Comparison of ENCODE assay signal across 19 cellular contexts in genomic region chr1:200895448-200895799, GRCh38. TPM values are rescaled to one million over a fixed set of nuclear protein-coding genes. Genes with fewer than 3 reads are reported as not detected.
DNase-seq lines count a peak whose midpoint lies in the region; ATAC-seq, FAIRE-seq and TF ChIP-seq lines count a peak whose summit lies in the region.
"Had no signal": no experiment of that assay in that cellular context is flagged by ENCODE, and none has a peak within 500 bp of the region (broad histone marks: within the 10 kb centered on the region; RNA-seq: fewer than 3 reads in every experiment).

No MANE protein-coding gene starts in this region.

- H3K79me1 ChIP-seq in H1 (ENCODE audit: low read depth, low read length) (peaks cover 25% of the 10 kb centered on the region), mesenchymal stem cell (replicated peaks; ENCODE audit: low read length, poor library complexity, severe bottlenecking) (peaks cover 27% of the 10 kb centered on the region)

- DNase-seq in H1 (ENCODE audit: low read depth in 1 of 2, low spot score in 2 of 2) (no peak), mesenchymal stem cell (no peak), type B pancreatic cell (ENCODE audit: extremely low spot score, unreplicated experiment) (no peak), Right ventricle myocardium superior (no peak), NCI-H526 (lab: John Stamatoyannopoulos, UW) (no peak)
- DNase-seq: amygdala, DMS79, hippocampal formation, NCI-H187 treated with DMSO at 0.1 percent for 48 hours, NCI-H748 treated with DMSO at 0.1 percent for 48 hours, SHP77, T-helper 9 cell had no signal

- peak overlapping the region; percentile 97 for H3K27ac Mint-ChIP-seq in type B pancreatic cell
- H3K27ac Mint-ChIP-seq: activated T-helper 1 cell treated with anti-CD3 and anti-CD28 coated beads, Interleukin-12 subunit alpha, Interleukin-12 subunit beta, Interleukin-2, Interleukin-4 antibody, amounts not matched to agents 30 ng/mL and 10 ng/mL and 1 ng/mL, durations not matched to agents 14 hours and 24 hours and 36 hours had no signal

- POLR2A ChIA-PET in H1 (lab: Charles Lee; ENCODE audit: partially characterized antibody), result interaction anchor here (0.9 to 11.2 kb wide), 6 partner anchors 11 to 128 kb away, joined by 4 to 208 read pairs (median 18); partner anchors contain the start of genes GPR25 and KIF21B

- H3K36me3 ChIP-seq in HUES64 (ENCODE audit: insufficient read depth, low read length) (peaks cover 32% of the 10 kb centered on the region), H1 (ENCODE audit: control insufficient read depth in 2 of 4, insufficient read depth in 4 of 4, low read length in 3 of 4) (peaks cover 4 to 27% (median 16%) of the 10 kb centered on the region in 4 experiments; a peak in 7 of 8 replicates), mesenchymal stem cell (ENCODE audit: control insufficient read depth in 1 of 2, insufficient read depth in 2 of 2, low read depth in 1 of 2, low read length in 2 of 2) (peaks cover 0 to 21% of the 10 kb centered on the region in 2 experiments)
- H3K36me3 ChIP-seq: BLaER1 had no signal

- H3K14ac ChIP-seq in H1 (ENCODE audit: insufficient read length) (no peak overlapping the region), mesenchymal stem cell (ENCODE audit: low read length in 2 of 2) (no peak overlapping the region)

- TF ChIP-seq EP300 in H1 (IDR thresholded peaks at IDR 0.05; ENCODE audit: borderline replicate concordance in 1 of 2, low read depth in 2 of 2, low read length in 2 of 2), result no peak

- peak overlapping the region; percentile 53; the same call in 1 of the 2 replicates for H2BK5ac ChIP-seq in H1 (ENCODE audit: low read depth, low read length)
- peak overlapping the region; percentile 33 for H2BK5ac ChIP-seq in mesenchymal stem cell (ENCODE audit: low read depth, low read length, poor library complexity, severe bottlenecking)

- H3K27me3 Mint-ChIP-seq in type B pancreatic cell, result peaks cover 3% of the 10 kb centered on the region

- H2BK15ac ChIP-seq in H1 (ENCODE audit: low read length) (no peak overlapping the region), mesenchymal stem cell (ENCODE audit: low read depth, poor library complexity, severe bottlenecking) (no peak overlapping the region)

- intact Hi-C loops in Right ventricle myocardium superior (cut with DNase I), result no loop called here

- no peak overlapping the region for H2BK20ac ChIP-seq in H1 (ENCODE audit: low read length)

- H3K79me2 ChIP-seq in H1 (ENCODE audit: control insufficient read depth in 1 of 2, insufficient read depth in 2 of 2, low read length in 2 of 2), result peaks cover 3 to 58% of the 10 kb centered on the region in 2 experiments

- peaks cover 9 to 17% of the 10 kb centered on the region in 2 experiments for H4K20me1 ChIP-seq in H1 (replicated peaks in 1 of 2; ENCODE audit: control insufficient read depth in 1 of 2, insufficient read depth in 2 of 2, low read length in 2 of 2)
- H4K20me1 ChIP-seq: BLaER1 had no signal

- H2BK120ac ChIP-seq in H1 (replicated peaks; ENCODE audit: low read depth, low read length), result no peak overlapping the region
- no peak overlapping the region for H2BK120ac ChIP-seq in mesenchymal stem cell (ENCODE audit: low read depth, low read length)

- 79% methylated on average over 8 of the region's 8 CpGs for WGBS in HUES64
- WGBS in H1 (ENCODE audit: extremely low coverage in 1 of 2, insufficient coverage in 1 of 2, insufficient read length in 1 of 2, insufficient replicate concordance in 2 of 2, low coverage in 1 of 2, low lambda C conversion rate in 2 of 2, missing lambda C conversion rate in 1 of 2), 2 experiments, result 88% methylated on average over 8 of the region's 8 CpGs; no CpG with 5 or more reads in 1 of the 2 experiments
- 92% methylated on average over 7 of the region's 8 CpGs for WGBS in mesenchymal stem cell

- H3K27me3 ChIP-seq in HUES64 (ENCODE audit: insufficient read depth, low read length) (no peaks in the 10 kb centered on the region), H1 (replicated peaks in 1 of 4; ENCODE audit: control insufficient read depth in 3 of 4, extremely low read depth in 1 of 4, insufficient read depth in 3 of 4, low read length in 3 of 4) (no peaks in the 10 kb centered on the region), mesenchymal stem cell (ENCODE audit: control insufficient read depth in 1 of 2, insufficient read depth in 1 of 2, low read length in 2 of 2) (peaks cover 0 to 90% of the 10 kb centered on the region in 2 experiments)

- H3K23me2 ChIP-seq in H1 (ENCODE audit: low read depth, low read length), result peaks cover 8% of the 10 kb centered on the region

- no peaks in the 10 kb centered on the region for H3K9me3 Mint-ChIP-seq in type B pancreatic cell
- H3K9me3 Mint-ChIP-seq: activated T-helper 1 cell treated with anti-CD3 and anti-CD28 coated beads, Interleukin-12 subunit alpha, Interleukin-12 subunit beta, Interleukin-2, Interleukin-4 antibody, amounts not matched to agents 30 ng/mL and 10 ng/mL and 1 ng/mL, durations not matched to agents 14 hours and 24 hours and 36 hours had no signal

- TF ChIP-seq POLR2A in H1 (IDR thresholded peaks at IDR 0.05; ENCODE audit: control extremely low read depth in 1 of 2, low read depth in 2 of 2, low read length in 2 of 2), result no peak

- no peak overlapping the region for H3K4me3 ChIP-seq in HUES64 (ENCODE audit: low read length)
- peak overlapping the region in 1 of 4 experiments; percentile 28; a peak in 2 of 8 replicates for H3K4me3 ChIP-seq in H1 (ENCODE audit: extremely low read depth in 1 of 4, insufficient read depth in 2 of 4, low read depth in 3 of 4, low read length in 4 of 4)
- no peak overlapping the region for H3K4me3 ChIP-seq in mesenchymal stem cell (ENCODE audit: insufficient read depth in 1 of 2, low read depth in 1 of 2, low read length in 2 of 2)
- H3K4me3 ChIP-seq: BLaER1, K562 had no signal

- H3K18ac ChIP-seq in H1 (ENCODE audit: extremely low read depth, low read length), result peak overlapping the region; percentile 48; the same call in 1 of the 2 replicates
- H3K18ac ChIP-seq in mesenchymal stem cell (ENCODE audit: low read depth in 1 of 2, low read length in 2 of 2), result no peak overlapping the region

- H4K5ac ChIP-seq in H1 (ENCODE audit: insufficient read length, low read depth, low read length), result no peak overlapping the region

- H3K4me3 Mint-ChIP-seq in type B pancreatic cell, result peak overlapping the region; percentile 98
- H3K4me3 Mint-ChIP-seq: activated T-helper 1 cell treated with anti-CD3 and anti-CD28 coated beads, Interleukin-12 subunit alpha, Interleukin-12 subunit beta, Interleukin-2, Interleukin-4 antibody, amounts not matched to agents 30 ng/mL and 10 ng/mL and 1 ng/mL, durations not matched to agents 14 hours and 24 hours and 36 hours had no signal

- no peak for FAIRE-seq in H1 (lab: Jason Lieb, UNC)
- FAIRE-seq: GM12892, K562 had no signal

- CTCF ChIA-PET in H1 (lab: Charles Lee; ENCODE audit: partially characterized antibody), result interaction anchor here (0.8 to 8.6 kb wide), 7 partner anchors 9 to 176 kb away, joined by 3 to 47 read pairs (median 5); no protein-coding TSS in a partner anchor

- ATAC-seq in Right ventricle myocardium superior (ENCODE audit: poor library complexity) (no peak), HG02610 (IDR thresholded peaks at IDR 0.05; ENCODE audit: unreplicated experiment) (no peak)

- H3K9ac ChIP-seq in HUES64 (ENCODE audit: low read depth, low read length), result peak overlapping the region; percentile 33; the same call in 1 of the 2 replicates
- no peak overlapping the region for H3K9ac ChIP-seq in H1 (replicated peaks in 1 of 4; ENCODE audit: extremely low read depth in 1 of 4, low read depth in 3 of 4, low read length in 3 of 4)
- no peak overlapping the region for H3K9ac ChIP-seq in mesenchymal stem cell (ENCODE audit: low read length)
- H3K9ac ChIP-seq: BLaER1 had no signal

- H4K8ac ChIP-seq in H1 (ENCODE audit: extremely low read depth, insufficient read depth, low read length) (no peak overlapping the region; the same call in 1 of the 2 replicates), mesenchymal stem cell (ENCODE audit: low read length) (no peak overlapping the region)

- TF ChIP-seq RAD21 in H1 (IDR thresholded peaks at IDR 0.05 in 1 of 2, conservative IDR thresholded peaks at IDR 0.05 in 1 of 2; ENCODE audit: low read depth in 2 of 2, low read length in 2 of 2), result no peak

- H3K9me3 ChIP-seq in HUES64 (ENCODE audit: insufficient read depth, low read depth, low read length), result no peaks in the 10 kb centered on the region
- H3K9me3 ChIP-seq in H1 (ENCODE audit: insufficient read depth in 2 of 2, low read depth in 1 of 2, low read length in 1 of 2), result no peaks in the 10 kb centered on the region
- H3K9me3 ChIP-seq in mesenchymal stem cell (ENCODE audit: control insufficient read depth, low read length), result no peaks in the 10 kb centered on the region
- H3K9me3 ChIP-seq: BLaER1 had no signal

- H3K4me1 ChIP-seq in HUES64 (ENCODE audit: insufficient read depth, low read length), result peaks cover 55% of the 10 kb centered on the region
- H3K4me1 ChIP-seq in H1 (replicated peaks in 1 of 4; ENCODE audit: control insufficient read depth in 3 of 4, insufficient read depth in 4 of 4, low read length in 3 of 4), result peaks cover 15 to 40% (median 30%) of the 10 kb centered on the region in 4 experiments
- H3K4me1 ChIP-seq in mesenchymal stem cell (ENCODE audit: control insufficient read depth, insufficient read depth, low read depth, low read length), result peaks cover 57% of the 10 kb centered on the region

- H2AFZ ChIP-seq in H1 (ENCODE audit: low read length) (no peak overlapping the region), mesenchymal stem cell (ENCODE audit: low read depth, low read length) (no peak overlapping the region)

- H3K4me2 ChIP-seq in H1 (ENCODE audit: insufficient read depth in 1 of 2, low read depth in 2 of 2, low read length in 2 of 2) (peak overlapping the region; percentile 37 to 95; a peak in 3 of 4 replicates), mesenchymal stem cell (ENCODE audit: low read length, poor library complexity, severe bottlenecking) (peak overlapping the region; percentile 35)
- H3K4me2 ChIP-seq: BLaER1 had no signal

- peaks cover 51% of the 10 kb centered on the region for H3K4me1 Mint-ChIP-seq in type B pancreatic cell (ENCODE audit: unreplicated experiment)

- no peak overlapping the region for H3K27ac ChIP-seq in HUES64 (ENCODE audit: low read depth, low read length)
- H3K27ac ChIP-seq in H1 (ENCODE audit: low read depth, low read length), result peak overlapping the region; percentile 33; the same call in 1 of the 2 replicates
- peak overlapping the region; percentile 82 for H3K27ac ChIP-seq in mesenchymal stem cell (ENCODE audit: low read length, poor library complexity, severe bottlenecking)
- H3K27ac ChIP-seq: BLaER1 had no signal

- peak overlapping the region; percentile 75; the same call in 1 of the 2 replicates for H2BK12ac ChIP-seq in H1 (ENCODE audit: low read depth, low read length)
- no peak overlapping the region for H2BK12ac ChIP-seq in mesenchymal stem cell (ENCODE audit: low read length in 2 of 2)

- H3K23ac ChIP-seq in H1 (ENCODE audit: insufficient read length), result no peak overlapping the region
- no peak overlapping the region for H3K23ac ChIP-seq in mesenchymal stem cell (ENCODE audit: low read length in 2 of 2)

- H2AK5ac ChIP-seq in H1 (ENCODE audit: low read depth, low read length) (no peak overlapping the region), mesenchymal stem cell (ENCODE audit: low read length, severe bottlenecking) (peak overlapping the region; percentile 95)

- H4K91ac ChIP-seq in H1 (replicated peaks; ENCODE audit: insufficient read length, low read length) (no peak overlapping the region), mesenchymal stem cell (ENCODE audit: low read length) (no peak overlapping the region)

- H3K36me3 Mint-ChIP-seq in type B pancreatic cell, result peaks cover 8% of the 10 kb centered on the region

- TF ChIP-seq CTCF in H1 (IDR thresholded peaks at IDR 0.05; ENCODE audit: control extremely low read depth in 1 of 3, insufficient read depth in 1 of 3, low read depth in 1 of 3, low read length in 3 of 3) (no peak), type B pancreatic cell (conservative IDR thresholded peaks at IDR 0.05) (no peak)

- no peak overlapping the region for H3K56ac ChIP-seq in H1 (replicated peaks; ENCODE audit: insufficient read length, low read depth, low read length)

- H3K4ac ChIP-seq in H1 (replicated peaks; ENCODE audit: insufficient read length, low read depth, low read length) (no peak overlapping the region), mesenchymal stem cell (ENCODE audit: low read depth in 1 of 2, low read length in 2 of 2) (no peak overlapping the region)

RNA-seq across cellular contexts. Expression of gene INAVA, which starts 0.7 kb away (rescaled TPM):
- polyA plus RNA-seq in HUES64 (2013, experiment 1 of 2), result 35.2 TPM
- 30.7 TPM for polyA plus RNA-seq in HUES64 (2013, experiment 2 of 2)
- total RNA-seq in H1 (2021; fragmentation: NEBNext Ultra II Directional; extraction: Animal tissue kit (Norgen Biotek cat#: 25700)), result 43.4 and 46.8 TPM in 2 replicates
- 49.3 and 77.0 TPM in 2 replicates for polyA plus RNA-seq in H1 (2011; rRNA removed)
- polyA plus RNA-seq in H1 (2011; cell fraction: cytosol; rRNA removed), result 36.0 TPM
- 88.4 TPM for polyA plus RNA-seq in H1 (2011; cell fraction: nucleus; rRNA removed)
- 33.1 to 43.8 TPM (median 39.6 TPM) in 4 replicates for polyA plus RNA-seq in H1 (2012, experiment 1 of 2)
- polyA plus RNA-seq in H1 (2012, experiment 2 of 2), result 37.6 TPM
- polyA plus RNA-seq in H1 (2013, experiment 1 of 2), result 31.6 TPM
- polyA plus RNA-seq in H1 (2013, experiment 2 of 2), result 29.9 TPM
- polyA minus RNA-seq in H1 (2011; rRNA and poly(A)+ RNA removed), result 22.7 and 25.3 TPM in 2 replicates
- 26.8 TPM for polyA minus RNA-seq in H1 (2011; cell fraction: cytosol; rRNA and poly(A)+ RNA removed)
- polyA minus RNA-seq in H1 (2011; cell fraction: nucleus; rRNA and poly(A)+ RNA removed), result 26.7 TPM
- polyA plus RNA-seq in mesenchymal stem cell (2013, experiment 1 of 2), result 0.64 TPM
- 0.45 TPM for polyA plus RNA-seq in mesenchymal stem cell (2013, experiment 2 of 2)
- 37.6 and 38.4 TPM in 2 replicates for total RNA-seq in type B pancreatic cell (ENCODE audit: low replicate concordance)
- total RNA-seq in Right ventricle myocardium superior, result not detected
- polyA plus RNA-seq: K562 had no signal

RNA-seq across cellular contexts. Expression of gene GPR25, which starts 22.6 kb away (rescaled TPM):
- polyA plus RNA-seq in HUES64 (2013, experiment 1 of 2), result not detected
- not detected for polyA plus RNA-seq in HUES64 (2013, experiment 2 of 2)
- total RNA-seq in H1 (2021; fragmentation: NEBNext Ultra II Directional; extraction: Animal tissue kit (Norgen Biotek cat#: 25700)), result not detected in 2 replicates
- polyA plus RNA-seq in H1 (2011; rRNA removed), result not detected in 2 replicates
- polyA plus RNA-seq in H1 (2011; cell fraction: cytosol; rRNA removed), result not detected
- not detected for polyA plus RNA-seq in H1 (2011; cell fraction: nucleus; rRNA removed)
- polyA plus RNA-seq in H1 (2012, experiment 1 of 2), result not detected in 4 replicates
- not detected for polyA plus RNA-seq in H1 (2012, experiment 2 of 2)
- not detected for polyA plus RNA-seq in H1 (2013, experiment 1 of 2)
- polyA plus RNA-seq in H1 (2013, experiment 2 of 2), result 0.04 TPM
- not detected in 2 replicates for polyA minus RNA-seq in H1 (2011; rRNA and poly(A)+ RNA removed)
- not detected for polyA minus RNA-seq in H1 (2011; cell fraction: cytosol; rRNA and poly(A)+ RNA removed)
- not detected for polyA minus RNA-seq in H1 (2011; cell fraction: nucleus; rRNA and poly(A)+ RNA removed)
- polyA plus RNA-seq in mesenchymal stem cell (2013, experiment 1 of 2), result not detected
- polyA plus RNA-seq in mesenchymal stem cell (2013, experiment 2 of 2), result not detected
- not detected in 2 replicates for total RNA-seq in type B pancreatic cell (ENCODE audit: low replicate concordance)
- total RNA-seq in Right ventricle myocardium superior, result not detected
- total RNA-seq: activated T-helper 1 cell treated with anti-CD3 and anti-CD28 coated beads, Interleukin-12 subunit alpha, Interleukin-12 subunit beta, Interleukin-2, Interleukin-4 antibody, amounts not matched to agents 30 ng/mL and 10 ng/mL and 1 ng/mL, durations not matched to agents 14 hours and 24 hours and 36 hours; K562; mesenteric fat pad had no signal
- polyA plus RNA-seq: K562 had no signal

Comparison
In these comparisons a context has a peak if more than half of its experiments do, and no peak if none do; other contexts are left out.
1. RNA of gene INAVA, which starts 0.7 kb away (total RNA-seq): 43.4 to 46.8 TPM in H1 and 37.6 to 38.4 TPM in type B pancreatic cell; not detected in Right ventricle myocardium superior (single experiment); every median in the first group is over 10 times any median in the second.